9 cellular contexts compared by ENCODE assay signal in the genomic region with DNA sequence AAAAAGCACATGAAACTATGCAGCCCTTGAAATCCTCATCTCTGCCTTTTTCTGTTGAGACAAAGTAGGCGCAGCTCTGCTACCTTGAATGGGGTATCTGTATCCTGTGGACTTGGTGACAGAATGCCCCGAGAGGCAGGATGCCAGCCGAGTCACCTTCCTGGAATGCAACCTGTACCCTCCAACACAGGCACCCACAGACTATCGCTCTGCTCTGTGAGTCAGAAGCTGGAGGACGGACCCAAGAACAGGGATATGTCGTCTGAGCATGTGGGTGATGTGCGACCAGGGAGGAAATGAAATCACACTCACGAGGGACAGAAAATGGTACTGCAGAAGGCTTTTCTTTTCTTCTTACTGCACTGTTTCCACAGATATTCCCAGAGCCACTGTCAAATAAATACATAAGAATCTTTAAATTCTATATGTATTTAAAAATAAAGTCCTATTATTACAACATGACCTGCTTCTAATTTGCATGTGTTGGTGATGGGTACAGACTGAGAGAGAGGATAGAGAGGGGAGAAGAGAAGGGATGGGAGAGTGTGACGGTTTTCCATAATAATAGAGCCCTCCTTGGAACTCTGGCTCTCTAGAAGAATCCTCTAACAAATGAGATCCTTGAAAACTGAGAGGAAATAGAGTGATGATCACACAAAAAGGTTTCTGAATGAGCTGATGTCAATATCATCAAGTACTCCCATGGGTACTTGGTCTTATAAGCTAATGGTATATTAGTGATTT.
DNase-seq lines count a peak whose midpoint lies in the region; ATAC-seq, FAIRE-seq and TF ChIP-seq lines count a peak whose summit lies in the region.
"Had no signal": no experiment of that assay in that cellular context is flagged by ENCODE, and none has a peak within 500 bp of the region (broad histone marks: within the 10 kb centered on the region; RNA-seq: fewer than 3 reads in every experiment).

No MANE protein-coding gene starts in this region.

- no peak for ATAC-seq in upper lobe of left lung (ENCODE audit: low FRiP score in 2 of 2)

- DNase-seq in AG04450 (ENCODE audit: low read depth, low spot score) (peak; percentile 26), MG63 (peak; percentile 67), bronchial epithelial cell (ENCODE audit: low read depth) (peak; percentile 94), trophoblast cell (peak; percentile 16 to 18), upper lobe of left lung (no peak), NCI-H2029 treated with DMSO at 0.1 percent for 48 hours (lab: John Stamatoyannopoulos, UW) (no peak), HAP-1 (ENCODE audit: low spot score in 2 of 2) (no peak), NCI-H1048 (lab: John Stamatoyannopoulos, UW) (no peak)
- DNase-seq: activated B cell treated with CpG ODN at 0.5 μM for 24 hours had no signal

- H2AFZ ChIP-seq in trophoblast cell (ENCODE audit: insufficient read depth, low read length, poor library complexity), result no peak overlapping the region

- H3K18ac ChIP-seq in trophoblast cell (ENCODE audit: low read length), result no peak overlapping the region

- no peak overlapping the region for H3K4me2 ChIP-seq in trophoblast cell (ENCODE audit: low read length)

- no peaks in the 10 kb centered on the region for H3K27me3 ChIP-seq in AG04450 (ENCODE audit: control insufficient read depth, insufficient read depth, low read length)
- no peaks in the 10 kb centered on the region for H3K27me3 ChIP-seq in MG63
- H3K27me3 ChIP-seq in bronchial epithelial cell (ENCODE audit: control insufficient read depth, insufficient read depth, low read length), result no peaks in the 10 kb centered on the region
- no peaks in the 10 kb centered on the region for H3K27me3 ChIP-seq in trophoblast cell (ENCODE audit: insufficient read depth, low read length)
- H3K27me3 ChIP-seq in upper lobe of left lung, result no peaks in the 10 kb centered on the region
- no peaks in the 10 kb centered on the region for H3K27me3 ChIP-seq in HAP-1 (ENCODE audit: low read depth)

- H3K4ac ChIP-seq in trophoblast cell (ENCODE audit: low read depth, low read length), result no peak overlapping the region

- H3K9ac ChIP-seq in trophoblast cell (ENCODE audit: low read length), result no peak overlapping the region

- no peak overlapping the region for H3K23ac ChIP-seq in trophoblast cell (ENCODE audit: low read length)

- TF ChIP-seq CTCF in AG04450 (IDR thresholded peaks at IDR 0.05; ENCODE audit: low read depth, low read length) (no peak), bronchial epithelial cell (IDR thresholded peaks at IDR 0.05; ENCODE audit: insufficient read depth, low read length, severe bottlenecking) (no peak), upper lobe of left lung (IDR thresholded peaks at IDR 0.05) (no peak)

- CTCF ChIA-PET in AG04450 (lab: Charles Lee), result no interaction called here

- no peaks in the 10 kb centered on the region for H3K9me3 ChIP-seq in AG04450 (ENCODE audit: control insufficient read depth, insufficient read depth, low read length)
- H3K9me3 ChIP-seq in MG63, result no peaks in the 10 kb centered on the region
- no peaks in the 10 kb centered on the region for H3K9me3 ChIP-seq in trophoblast cell (ENCODE audit: insufficient read depth, low read depth, low read length)
- H3K9me3 ChIP-seq in upper lobe of left lung, result no peaks in the 10 kb centered on the region
- H3K9me3 ChIP-seq in HAP-1, result no peaks in the 10 kb centered on the region

- WGBS in trophoblast cell (ENCODE audit: extremely low coverage, insufficient coverage, insufficient read length), result no CpG with 5 or more reads among the region's 9 CpGs
- 71 to 76% methylated on average over 9 of the region's 9 CpGs for WGBS in upper lobe of left lung, 2 donors

- H2BK12ac ChIP-seq in trophoblast cell (ENCODE audit: low read length), result no peak overlapping the region

- H3K4me1 ChIP-seq in trophoblast cell (ENCODE audit: control insufficient read depth in 1 of 2, insufficient read depth in 2 of 2, low read length in 2 of 2) (peaks cover 4 to 6% of the 10 kb centered on the region in 2 experiments), upper lobe of left lung (no peaks in the 10 kb centered on the region), HAP-1 (no peaks in the 10 kb centered on the region; the same call in 1 of the 2 replicates)

- no peak overlapping the region for H3K14ac ChIP-seq in trophoblast cell (ENCODE audit: low read length)

- no peak overlapping the region for H4K8ac ChIP-seq in trophoblast cell (ENCODE audit: low read depth, low read length)

- H3K27ac ChIP-seq in AG04450 (ENCODE audit: low read depth, low read length), result no peak overlapping the region
- no peak overlapping the region for H3K27ac ChIP-seq in trophoblast cell (ENCODE audit: low read depth, low read length)
- no peak overlapping the region for H3K27ac ChIP-seq in upper lobe of left lung

- H4K12ac ChIP-seq in trophoblast cell (ENCODE audit: low read depth, low read length), result no peak overlapping the region

- H3K4me3 ChIP-seq in AG04450 (ENCODE audit: low read depth, low read length) (no peak overlapping the region), MG63 (no peak overlapping the region), bronchial epithelial cell (ENCODE audit: low read depth, low read length) (no peak overlapping the region), trophoblast cell (ENCODE audit: low read depth, low read length) (no peak overlapping the region), upper lobe of left lung (no peak overlapping the region), HAP-1 (no peak overlapping the region)

- in situ Hi-C loops in HAP-1 (cut with MboI; ENCODE audit: low sequenced_read_pairs), result no loop called here

- no peak overlapping the region for H2AK5ac ChIP-seq in trophoblast cell (ENCODE audit: low read length)

- FAIRE-seq in bronchial epithelial cell (lab: Jason Lieb, UNC), result peak; percentile 28

- no peaks in the 10 kb centered on the region for H3K79me1 ChIP-seq in trophoblast cell (ENCODE audit: low read length)

- H4K91ac ChIP-seq in trophoblast cell (ENCODE audit: low read depth, low read length), result no peak overlapping the region

- no peak overlapping the region for H2BK120ac ChIP-seq in trophoblast cell (ENCODE audit: insufficient read depth, low read length, poor library complexity)

- POLR2A ChIA-PET in AG04450 (lab: Yijun Ruan, JAX), result no interaction called here

- TF ChIP-seq EP300 in upper lobe of left lung (IDR thresholded peaks at IDR 0.05), result no peak

- no peak for TF ChIP-seq POLR2A in upper lobe of left lung (IDR thresholded peaks at IDR 0.05)

- H2BK5ac ChIP-seq in trophoblast cell (ENCODE audit: low read depth, low read length, poor library complexity), result no peak overlapping the region

- H3K36me3 ChIP-seq in MG63, result no peaks in the 10 kb centered on the region
- no peaks in the 10 kb centered on the region for H3K36me3 ChIP-seq in bronchial epithelial cell (ENCODE audit: control insufficient read depth, insufficient read depth, low read length)
- no peaks in the 10 kb centered on the region for H3K36me3 ChIP-seq in trophoblast cell (ENCODE audit: control insufficient read depth in 1 of 2, insufficient read depth in 2 of 2, low read length in 2 of 2)
- no peaks in the 10 kb centered on the region for H3K36me3 ChIP-seq in upper lobe of left lung
- no peaks in the 10 kb centered on the region for H3K36me3 ChIP-seq in HAP-1 (replicated peaks)

- no peaks in the 10 kb centered on the region for H3K79me2 ChIP-seq in trophoblast cell (ENCODE audit: control insufficient read depth, insufficient read depth, low read length, poor library complexity)

Comparison
In these comparisons a context has a peak if more than half of its experiments do, and no peak if none do; other contexts are left out.
1. DNase-seq: peak in AG04450 (single experiment), MG63 (single experiment), bronchial epithelial cell (single experiment) and trophoblast cell (2 of 2); none in upper lobe of left lung (0 of 2), NCI-H2029 treated with DMSO at 0.1 percent for 48 hours (single experiment), HAP-1 (0 of 2) and NCI-H1048 (single experiment).